Comparison of ENCODE assay signal across 1 cellular context in the genomic region with DNA sequence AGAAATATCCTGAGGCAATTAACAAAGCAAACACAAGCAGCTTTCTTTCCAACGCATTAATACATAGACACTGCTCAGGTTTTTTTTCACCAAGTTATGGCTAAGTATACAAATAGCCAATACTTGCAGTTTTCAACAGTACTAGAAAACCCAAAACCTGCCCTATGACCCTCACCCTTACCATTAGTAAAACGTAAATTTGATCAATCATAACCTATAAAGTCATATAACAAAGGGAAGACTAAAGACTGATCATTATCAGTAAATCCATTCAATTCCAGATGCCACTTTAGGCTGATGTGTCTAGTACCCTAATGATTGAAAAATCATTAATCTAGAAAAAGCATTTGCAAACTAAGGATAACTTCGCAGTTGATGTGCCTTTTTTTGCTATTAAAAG.
TF ChIP-seq lines count a peak whose summit lies in the region.

No MANE protein-coding gene starts in this region.

TF ChIP-seq in neural cell, 6 proteins besides CTCF, POLR2A, EP300 and RAD21 (continued from another document):
- no peak for TF ChIP-seq TAF1 (IDR thresholded peaks at IDR 0.05; ENCODE audit: low read depth)
- no peak for TF ChIP-seq POLR2AphosphoS5 (IDR thresholded peaks at IDR 0.05)
- TF ChIP-seq MXI1 (conservative IDR thresholded peaks at IDR 0.05; ENCODE audit: poor library complexity, severe bottlenecking): no peak
- TF ChIP-seq SMC3 (conservative IDR thresholded peaks at IDR 0.05; ENCODE audit: poor library complexity): no peak
- TF ChIP-seq, protein P1, sequence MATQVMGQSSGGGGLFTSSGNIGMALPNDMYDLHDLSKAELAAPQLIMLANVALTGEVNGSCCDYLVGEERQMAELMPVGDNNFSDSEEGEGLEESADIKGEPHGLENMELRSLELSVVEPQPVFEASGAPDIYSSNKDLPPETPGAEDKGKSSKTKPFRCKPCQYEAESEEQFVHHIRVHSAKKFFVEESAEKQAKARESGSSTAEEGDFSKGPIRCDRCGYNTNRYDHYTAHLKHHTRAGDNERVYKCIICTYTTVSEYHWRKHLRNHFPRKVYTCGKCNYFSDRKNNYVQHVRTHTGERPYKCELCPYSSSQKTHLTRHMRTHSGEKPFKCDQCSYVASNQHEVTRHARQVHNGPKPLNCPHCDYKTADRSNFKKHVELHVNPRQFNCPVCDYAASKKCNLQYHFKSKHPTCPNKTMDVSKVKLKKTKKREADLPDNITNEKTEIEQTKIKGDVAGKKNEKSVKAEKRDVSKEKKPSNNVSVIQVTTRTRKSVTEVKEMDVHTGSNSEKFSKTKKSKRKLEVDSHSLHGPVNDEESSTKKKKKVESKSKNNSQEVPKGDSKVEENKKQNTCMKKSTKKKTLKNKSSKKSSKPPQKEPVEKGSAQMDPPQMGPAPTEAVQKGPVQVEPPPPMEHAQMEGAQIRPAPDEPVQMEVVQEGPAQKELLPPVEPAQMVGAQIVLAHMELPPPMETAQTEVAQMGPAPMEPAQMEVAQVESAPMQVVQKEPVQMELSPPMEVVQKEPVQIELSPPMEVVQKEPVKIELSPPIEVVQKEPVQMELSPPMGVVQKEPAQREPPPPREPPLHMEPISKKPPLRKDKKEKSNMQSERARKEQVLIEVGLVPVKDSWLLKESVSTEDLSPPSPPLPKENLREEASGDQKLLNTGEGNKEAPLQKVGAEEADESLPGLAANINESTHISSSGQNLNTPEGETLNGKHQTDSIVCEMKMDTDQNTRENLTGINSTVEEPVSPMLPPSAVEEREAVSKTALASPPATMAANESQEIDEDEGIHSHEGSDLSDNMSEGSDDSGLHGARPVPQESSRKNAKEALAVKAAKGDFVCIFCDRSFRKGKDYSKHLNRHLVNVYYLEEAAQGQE (IDR thresholded peaks at IDR 0.05; ENCODE audit: borderline replicate concordance): no peak
